Comparison of ENCODE assay signal across 8 cellular contexts in the genomic region with DNA sequence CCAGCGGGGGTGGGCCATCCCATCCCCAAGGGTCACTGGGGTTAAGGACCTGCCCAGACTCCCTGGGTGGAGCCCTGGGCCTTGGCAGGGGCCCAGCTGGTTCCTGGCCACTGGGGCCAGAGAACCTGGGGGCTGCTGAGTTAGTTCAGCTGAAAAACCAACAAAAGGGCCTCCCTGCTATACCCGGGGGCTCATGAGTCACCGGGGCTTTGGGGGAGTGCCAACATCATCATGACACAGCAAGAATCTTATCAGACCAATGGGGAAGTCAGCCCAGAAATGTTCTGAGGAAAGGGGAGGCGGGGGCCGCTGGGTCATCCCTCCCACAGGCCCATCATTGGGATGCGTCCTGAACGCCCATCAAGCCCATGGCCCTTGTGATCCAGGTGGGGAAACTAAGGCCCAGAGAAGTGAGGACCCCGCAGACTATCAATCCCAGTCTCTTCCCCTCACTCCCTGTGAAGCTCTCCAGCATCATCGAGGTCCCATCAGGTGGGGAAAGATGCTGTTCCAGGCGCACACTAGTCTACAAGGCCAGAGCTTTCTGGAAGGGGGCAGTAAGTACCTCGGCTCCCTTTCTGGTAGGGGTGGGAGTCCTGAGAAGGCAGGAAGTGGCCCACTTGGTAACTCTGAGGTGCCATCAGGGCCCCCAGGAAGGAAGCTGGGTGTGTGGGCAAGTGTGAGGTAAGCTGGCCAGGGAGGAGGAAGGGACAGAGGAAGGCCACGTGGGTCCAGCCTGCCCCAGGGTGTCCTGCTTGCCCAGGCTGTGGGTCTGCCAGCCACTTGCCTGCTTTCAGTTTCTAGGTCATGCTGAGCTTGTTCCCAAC. TPM values are rescaled to one million over a fixed set of nuclear protein-coding genes. Genes with fewer than 3 reads are reported as not detected.
DNase-seq lines count a peak whose midpoint lies in the region; ATAC-seq and TF ChIP-seq lines count a peak whose summit lies in the region.

No MANE protein-coding gene starts in this region.

- H3K36me3 Mint-ChIP-seq in activated naive CD8-positive, alpha-beta T cell treated with anti-CD3 and anti-CD28 coated beads, Interleukin-2, amount 50 U/mL, for 24 hours (ENCODE audit: low read depth), result peaks cover 17% of the 10 kb centered on the region

- intact Hi-C loops in PC-3 (cut with micrococcal nuclease), result no loop called here
- intact Hi-C loops in left ventricle myocardium superior (cut with micrococcal nuclease), result no loop called here

- POLR2A ChIA-PET in PC-3 (lab: Charles Lee; ENCODE audit: unreplicated experiment), result interaction anchor here (0.7 kb wide), 1 partner anchor 171 kb away, joined by 3 read pairs; no protein-coding TSS in a partner anchor

- no peak for TF ChIP-seq CTCF in PC-3 (conservative IDR thresholded peaks at IDR 0.05; ENCODE audit: low read depth, low read length)

- H3F3A ChIP-seq in PC-3 (ENCODE audit: low read length, unreplicated experiment), result no peaks in the 10 kb centered on the region

- H3K9me2 ChIP-seq in PC-3 (replicated peaks; ENCODE audit: low read length), result no peaks in the 10 kb centered on the region

- 0 out of 2 replicates have a peak, but pooled peaks cover 6% of the 10 kb centered on the region for H3K36me3 ChIP-seq in PC-3 (ENCODE audit: low read depth, low read length)

- peaks cover 74% of the 10 kb centered on the region for H3K79me2 ChIP-seq in PC-3 (ENCODE audit: low read length)

- H3K9me3 ChIP-seq in PC-3 (ENCODE audit: low read length), result no peaks in the 10 kb centered on the region

- peak overlapping the region; percentile 77 for H3K9ac ChIP-seq in PC-3 (ENCODE audit: low read length)

- CTCF ChIA-PET in PC-3 (lab: Charles Lee), result interaction anchor here (0.6 kb wide), 1 partner anchor 15 kb away, joined by 5 read pairs; no protein-coding TSS in a partner anchor

- no peaks in the 10 kb centered on the region for H3K9me3 Mint-ChIP-seq in activated naive CD8-positive, alpha-beta T cell treated with anti-CD3 and anti-CD28 coated beads, Interleukin-2, amount 50 U/mL, for 24 hours

- peak overlapping the region; percentile 96 for H3K27ac Mint-ChIP-seq in activated naive CD8-positive, alpha-beta T cell treated with anti-CD3 and anti-CD28 coated beads, Interleukin-2, amount 50 U/mL, for 24 hours

- no peak overlapping the region for H2AFZ ChIP-seq in PC-3 (ENCODE audit: low read length)

- DNase-seq in ELF-1 (ENCODE audit: low read depth, low spot score) (peak; percentile 53), PC-3 (peak; percentile 96), left ventricle myocardium superior (peak; percentile 80), NCI-H1105 (lab: John Stamatoyannopoulos, UW) (no peak), NCI-H146 treated with DMSO at 0.1 percent for 48 hours (lab: John Stamatoyannopoulos, UW; ENCODE audit: unreplicated experiment) (no peak)
- DNase-seq in activated naive CD8-positive, alpha-beta T cell treated with anti-CD3 and anti-CD28 coated beads, Interleukin-2, amount 50 U/mL, for 24 hours, result peak; percentile 55
- peak; percentile 65 for DNase-seq in stimulated activated CD4-positive, alpha-beta T cell treated with anti-CD3 and anti-CD28 coated beads, Interleukin-15, amount 100 ng/mL, for 24 hours

- H3K27me3 Mint-ChIP-seq in activated naive CD8-positive, alpha-beta T cell treated with anti-CD3 and anti-CD28 coated beads, Interleukin-2, amount 50 U/mL, for 24 hours, result no peaks in the 10 kb centered on the region

- H3K27ac ChIP-seq in PC-3 (ENCODE audit: low read length), result peak overlapping the region; percentile 96

- ATAC-seq in PC-3 (peak; percentile 49), left ventricle myocardium superior (peak; percentile 55), HG03280 (IDR thresholded peaks at IDR 0.05; ENCODE audit: unreplicated experiment) (no peak)
- peak; percentile 48 for ATAC-seq in activated naive CD8-positive, alpha-beta T cell treated with anti-CD3 and anti-CD28 coated beads, Interleukin-2, amount 50 U/mL, for 24 hours

- peak overlapping the region; percentile 84 for H3K4me3 Mint-ChIP-seq in activated naive CD8-positive, alpha-beta T cell treated with anti-CD3 and anti-CD28 coated beads, Interleukin-2, amount 50 U/mL, for 24 hours

- H3K27me3 ChIP-seq in PC-3 (ENCODE audit: low read length), result no peaks in the 10 kb centered on the region

- no peaks in the 10 kb centered on the region for H4K20me1 ChIP-seq in PC-3 (ENCODE audit: low read length)

- H3K4me1 Mint-ChIP-seq in activated naive CD8-positive, alpha-beta T cell treated with anti-CD3 and anti-CD28 coated beads, Interleukin-2, amount 50 U/mL, for 24 hours, result peaks cover 60% of the 10 kb centered on the region

- peaks cover 50% of the 10 kb centered on the region for H3K4me1 ChIP-seq in PC-3 (ENCODE audit: insufficient read depth, low read length)

- no TSS peak for BruUV-seq in PC-3 (replicated peaks; lab: Mats Ljungman, UMichigan)

- peak overlapping the region; percentile 77 for H3K4me2 ChIP-seq in PC-3 (ENCODE audit: low read length)

- H3K4me3 ChIP-seq in PC-3 (ENCODE audit: low read length), result peak overlapping the region; percentile 50

RNA-seq across cellular contexts. Expression of a gene that starts 4.5 kb away (rescaled TPM):
- total RNA-seq in PC-3 (2014; rRNA removed) (121 and 147 TPM in 2 replicates), left ventricle myocardium superior (10.4 TPM)

RNA-seq across cellular contexts. Expression of a gene that starts 5.3 kb away (rescaled TPM):
- total RNA-seq in PC-3 (2014; rRNA removed), result 34.3 and 39.6 TPM in 2 replicates
- total RNA-seq in left ventricle myocardium superior, result 15.5 TPM

RNA-seq across cellular contexts. Expression of a gene that starts 26.1 kb away (rescaled TPM):
- total RNA-seq in PC-3 (2014; rRNA removed) (69.2 and 88.0 TPM in 2 replicates), left ventricle myocardium superior (62.5 TPM)

RNA-seq across cellular contexts. Expression of a gene that starts 42.8 kb away (rescaled TPM):
- total RNA-seq in PC-3 (2014; rRNA removed), result not detected in 2 replicates
- total RNA-seq in left ventricle myocardium superior, result not detected

RNA-seq across cellular contexts. Expression of a gene that starts 51.7 kb away (rescaled TPM):
- 42.1 and 50.6 TPM in 2 replicates for total RNA-seq in PC-3 (2014; rRNA removed)
- total RNA-seq in left ventricle myocardium superior, result 12.2 TPM

Comparison
In these comparisons a context has a peak if more than half of its experiments do, and no peak if none do; other contexts are left out.
1. DNase-seq: peak in ELF-1 (single experiment), PC-3 (single experiment), activated naive CD8-positive, alpha-beta T cell treated with anti-CD3 and anti-CD28 coated beads, Interleukin-2, amount 50 U/mL, for 24 hours (single experiment), left ventricle myocardium superior (single experiment) and stimulated activated CD4-positive, alpha-beta T cell treated with anti-CD3 and anti-CD28 coated beads, Interleukin-15, amount 100 ng/mL, for 24 hours (single experiment); none in NCI-H1105 (single experiment) and NCI-H146 treated with DMSO at 0.1 percent for 48 hours (single experiment).
2. RNA of a gene that starts 4.5 kb away (total RNA-seq): 121 to 147 TPM in PC-3; 10.4 TPM in left ventricle myocardium superior (single experiment); every median in the first group is over 10 times any median in the second.